ENCODE assay signal across 11 cellular contexts in genomic region chr3:111999924-112000835, GRCh38. TPM values are rescaled to one million over a fixed set of nuclear protein-coding genes. Genes with fewer than 3 reads are reported as not detected.
A peak's percentile ranks its signal among the peaks of the same experiment; 100 is the strongest.
DNase-seq lines count a peak whose midpoint lies in the region; ATAC-seq and TF ChIP-seq lines count a peak whose summit lies in the region.
"Had no signal": no experiment of that assay in that cellular context is flagged by ENCODE, and none has a peak within 500 bp of the region (broad histone marks: within the 10 kb centered on the region; RNA-seq: fewer than 3 reads in every experiment).

No MANE protein-coding gene starts in this region.

- no peaks in the 10 kb centered on the region; the same call in 1 of the 2 replicates for H3K27me3 Mint-ChIP-seq in HFFc6 (ENCODE audit: insufficient read depth)

- TF ChIP-seq POLR2A in gastrocnemius medialis (IDR thresholded peaks at IDR 0.05), result no peak

- no peak overlapping the region for H3K4me3 ChIP-seq in gastrocnemius medialis

- no peaks in the 10 kb centered on the region for H3K36me3 Mint-ChIP-seq in HFFc6 (ENCODE audit: low read depth)

- no peak for TF ChIP-seq CTCF in HFFc6 (IDR thresholded peaks at IDR 0.05)
- TF ChIP-seq CTCF in gastrocnemius medialis (IDR thresholded peaks at IDR 0.05 in 4 of 5, conservative IDR thresholded peaks at IDR 0.05 in 1 of 5), result no peak

- H3K9me3 Mint-ChIP-seq in HFFc6, result no peaks in the 10 kb centered on the region

- peaks cover 4 to 25% (median 19%) of the 10 kb centered on the region in 3 donors for H3K27me3 ChIP-seq in gastrocnemius medialis
- H3K27me3 ChIP-seq: Peyer's patch had no signal

- H3K27ac ChIP-seq in gastrocnemius medialis, result no peak overlapping the region
- H3K27ac ChIP-seq: Peyer's patch, upper lobe of right lung had no signal

- intact Hi-C loops in gastrocnemius medialis (cut with DNase I; ENCODE audit: low total_unique reads), result no loop called here

- H3K4me3 Mint-ChIP-seq in HFFc6, result peak overlapping the region; percentile 90; the same call in 1 of the 2 replicates

- no peaks in the 10 kb centered on the region for H3K9me3 ChIP-seq in gastrocnemius medialis
- H3K9me3 ChIP-seq: Peyer's patch, upper lobe of right lung had no signal

- H3K4me1 Mint-ChIP-seq in HFFc6 (ENCODE audit: low read depth), result peaks cover 70% of the 10 kb centered on the region

- no peak overlapping the region for H3K27ac Mint-ChIP-seq in HFFc6

- in situ Hi-C loops in gastrocnemius medialis (cut with MboI; ENCODE audit: low sequenced_read_pairs in 4 of 4), result no loop called here

- H3K36me3 ChIP-seq in gastrocnemius medialis, result no peaks in the 10 kb centered on the region
- H3K36me3 ChIP-seq: Peyer's patch, upper lobe of right lung had no signal

- ATAC-seq in gastrocnemius medialis, result no peak

- H3K4me1 ChIP-seq in gastrocnemius medialis, result peaks cover 5 to 6% of the 10 kb centered on the region in 2 donors

- DNase-seq in ELF-1 (ENCODE audit: low read depth, low spot score) (peak; percentile 13), HFFc6 (no peak), astrocyte of the hippocampus (ENCODE audit: low read depth, low spot score) (peak; percentile 46), left kidney (ENCODE audit: low read depth, low spot score) (peak; percentile 55), SKM-1 treated with dmso at 0.1 percent for 144 hours (lab: John Stamatoyannopoulos, UW; ENCODE audit: unreplicated experiment) (no peak), NCI-H446 (lab: John Stamatoyannopoulos, UW) (no peak), gastrocnemius medialis (no peak), HCEC 1CT (no peak)
- DNase-seq: central memory CD4-positive, alpha-beta T cell; Peyer's patch; upper lobe of right lung had no signal

RNA-seq across cellular contexts. Expression of gene TAGLN3, which starts 1.5 kb away (rescaled TPM):
- under 1 TPM in 3 of 6 experiments, not detected in 3; 0.26 to 0.63 (median 0.43) TPM for total RNA-seq in HFFc6 (2021; fragmentation: NEBNext Ultra II Directional; extraction: Animal tissue kit (Norgen Biotek cat#: 25700))
- not detected for total RNA-seq in gastrocnemius medialis
- total RNA-seq: upper lobe of right lung had no signal

RNA-seq across cellular contexts. Expression of gene ABHD10, which starts 21.4 kb away (rescaled TPM):
- 10 to 100 TPM; 39.5 to 44.5 (median 41.3) TPM for total RNA-seq in HFFc6 (2021; fragmentation: NEBNext Ultra II Directional; extraction: Animal tissue kit (Norgen Biotek cat#: 25700))
- total RNA-seq in gastrocnemius medialis, result 10 to 100 TPM in 1 of 4 donors, 1 to 10 TPM in 3; 6.3 to 13.3 (median 9.0) TPM

RNA-seq across cellular contexts. Expression of gene TMPRSS7, which starts 34.4 kb away (rescaled TPM):
- under 1 TPM in 1 of 6 experiments, not detected in 5; 0.10 TPM for total RNA-seq in HFFc6 (2021; fragmentation: NEBNext Ultra II Directional; extraction: Animal tissue kit (Norgen Biotek cat#: 25700))
- not detected for total RNA-seq in gastrocnemius medialis
- total RNA-seq: Peyer's patch had no signal

Comparison
In these comparisons a context has a peak if more than half of its experiments do, and no peak if none do; other contexts are left out.
1. DNase-seq: peak in ELF-1 (single experiment), astrocyte of the hippocampus (single experiment) and left kidney (single experiment); none in HFFc6 (single experiment), SKM-1 treated with dmso at 0.1 percent for 144 hours (single experiment), NCI-H446 (0 of 2), gastrocnemius medialis (0 of 2) and HCEC 1CT (single experiment).